Comparison of ENCODE assay signal across 17 cellular contexts in the genomic region with DNA sequence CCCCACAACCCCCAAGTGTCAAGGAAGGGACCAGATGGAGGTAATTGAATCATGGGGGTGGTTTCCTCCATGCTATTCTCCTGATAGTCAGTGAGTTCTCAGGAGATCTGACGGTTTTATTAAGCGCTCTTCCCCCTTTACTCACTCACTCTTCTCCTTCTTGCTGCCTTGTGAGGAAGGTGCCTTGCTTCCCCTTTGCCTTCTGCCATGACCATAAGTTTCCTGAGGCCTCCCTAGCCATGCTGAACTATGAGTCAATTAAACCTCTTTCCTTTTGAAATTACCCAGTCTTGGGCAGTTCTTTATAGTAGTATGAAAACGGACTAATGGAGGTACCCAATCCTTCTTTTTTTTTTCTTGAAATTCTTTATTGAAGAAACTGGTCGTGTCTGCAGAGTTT. TPM values are rescaled to one million over a fixed set of nuclear protein-coding genes. Genes with fewer than 3 reads are reported as not detected.
DNase-seq lines count a peak whose midpoint lies in the region; ATAC-seq and TF ChIP-seq lines count a peak whose summit lies in the region.
"Had no signal": no experiment of that assay in that cellular context is flagged by ENCODE, and none has a peak within 500 bp of the region (broad histone marks: within the 10 kb centered on the region; RNA-seq: fewer than 3 reads in every experiment).

No MANE protein-coding gene starts in this region.

- intact Hi-C loops in CD4-positive, alpha-beta T cell (cut with DNase I, micrococcal nuclease): no loop called here
- intact Hi-C loops in HCT116 (cut with micrococcal nuclease) (no loop called here), natural killer cell (cut with micrococcal nuclease) (no loop called here)

- peak overlapping the region; percentile 90 for H3K27ac Mint-ChIP-seq in CD4-positive, alpha-beta T cell
- H3K27ac Mint-ChIP-seq in T-cell (peak overlapping the region; percentile 47 to 56), natural killer cell (peak overlapping the region in 1 of 2 donors; percentile 62)

- no peak for DNase-seq in CD4-positive, alpha-beta T cell
- DNase-seq in HCT116 (ENCODE audit: low read depth, low spot score): no peak
- no peak for DNase-seq in T-cell
- no peak for DNase-seq in natural killer cell
- no peak for DNase-seq in AG08395 (ENCODE audit: low spot score)
- no peak for DNase-seq in iPS-NIHi11 (ENCODE audit: low spot score)
- DNase-seq: amygdala; DND-41; gastrocnemius medialis; GM23248; NCI-H1105; occipital lobe; stimulated activated naive CD8-positive, alpha-beta T cell treated with anti-CD3 and anti-CD28 coated beads, Interleukin-15, amount 100 ng/mL, for 72 hours had no signal

- no peaks in the 10 kb centered on the region for H3K27me3 ChIP-seq in CD4-positive, alpha-beta T cell (ENCODE audit: control insufficient read depth, insufficient read depth, low read length)
- H3K27me3 ChIP-seq in HCT116 (ENCODE audit: insufficient read depth, low read length): no peaks in the 10 kb centered on the region
- H3K27me3 ChIP-seq: BLaER1, gastrocnemius medialis, vagina had no signal

- peaks cover 20% of the 10 kb centered on the region for H3K79me2 ChIP-seq in HCT116 (ENCODE audit: insufficient read depth, low read length)

- H3K36me3 Mint-ChIP-seq in CD4-positive, alpha-beta T cell (ENCODE audit: low read depth): peaks cover 8% of the 10 kb centered on the region
- H3K36me3 Mint-ChIP-seq in T-cell (no peaks in the 10 kb centered on the region), natural killer cell (no peaks in the 10 kb centered on the region)

- H3K4me2 ChIP-seq in HCT116 (ENCODE audit: low read length): no peak overlapping the region
- H3K4me2 ChIP-seq: BLaER1 had no signal

- peaks cover 4 to 16% of the 10 kb centered on the region in 2 experiments; a peak in 3 of 4 replicates for H3K4me1 ChIP-seq in HCT116 (ENCODE audit: control insufficient read depth in 1 of 2, insufficient read depth in 2 of 2, low read length in 2 of 2)

- no TSS peak for BruUV-seq in HCT116 (replicated peaks; lab: Mats Ljungman, UMichigan)

- RAD21 ChIA-PET in HCT116 (lab: Charles Lee; ENCODE audit: low non-redundant PET in 1 of 2, low total read pairs in 2 of 2, uncharacterized antibody in 2 of 2, unreplicated experiment in 2 of 2): no interaction called here

- no peaks in the 10 kb centered on the region for H3K27me3 Mint-ChIP-seq in CD4-positive, alpha-beta T cell
- no peaks in the 10 kb centered on the region for H3K27me3 Mint-ChIP-seq in T-cell
- H3K27me3 Mint-ChIP-seq in natural killer cell (ENCODE audit: low read depth in 2 of 2): no peaks in the 10 kb centered on the region
- H3K27me3 Mint-ChIP-seq: stimulated activated naive CD8-positive, alpha-beta T cell treated with anti-CD3 and anti-CD28 coated beads, Interleukin-15, amount 100 ng/mL, for 72 hours had no signal

- H3K4me3 Mint-ChIP-seq in CD4-positive, alpha-beta T cell: peak overlapping the region; percentile 82
- peak overlapping the region in 1 of 3 donors; percentile 41 for H3K4me3 Mint-ChIP-seq in T-cell
- peak overlapping the region; percentile 0 for H3K4me3 Mint-ChIP-seq in natural killer cell
- H3K4me3 Mint-ChIP-seq: stimulated activated naive CD8-positive, alpha-beta T cell treated with anti-CD3 and anti-CD28 coated beads, Interleukin-15, amount 100 ng/mL, for 72 hours had no signal

- POLR2A ChIA-PET in CD4-positive, alpha-beta T cell (lab: Charles Lee): no interaction called here
- POLR2A ChIA-PET in HCT116 (lab: Charles Lee): no interaction called here
- POLR2A ChIA-PET in T-cell (lab: Charles Lee): no interaction called here

- no peak for ATAC-seq in CD4-positive, alpha-beta T cell (ENCODE audit: poor library complexity)
- ATAC-seq in HCT116: no peak
- no peak for ATAC-seq in T-cell (replicated peaks in 1 of 4)
- ATAC-seq in natural killer cell: no peak
- no peak for ATAC-seq in SK-N-SH treated with all-trans-retinoic acid at 6 μM for 48 hours
- ATAC-seq: gastrocnemius medialis; stimulated activated naive CD8-positive, alpha-beta T cell treated with anti-CD3 and anti-CD28 coated beads, Interleukin-15, amount 100 ng/mL, for 72 hours had no signal

- no peak for TF ChIP-seq POLR2A in HCT116 (IDR thresholded peaks at IDR 0.05; ENCODE audit: borderline replicate concordance, extremely low read depth, insufficient read depth, insufficient read length)

- TF ChIP-seq RAD21 in HCT116 (IDR thresholded peaks at IDR 0.05; ENCODE audit: low read depth): no peak

- no peak overlapping the region for H3K4me3 ChIP-seq in HCT116 (replicated peaks in 1 of 2; ENCODE audit: low read depth in 1 of 2, low read length in 2 of 2)
- H3K4me3 ChIP-seq: BLaER1, gastrocnemius medialis, GM23248, vagina had no signal

- H3K27ac ChIP-seq in CD4-positive, alpha-beta T cell (ENCODE audit: low read depth, low read length): no peak overlapping the region
- H3K27ac ChIP-seq in HCT116 (ENCODE audit: low read depth, low read length): no peak overlapping the region
- H3K27ac ChIP-seq: BLaER1, gastrocnemius medialis, GM23248, vagina, VCaP had no signal

- no peaks in the 10 kb centered on the region for H3K9me3 Mint-ChIP-seq in CD4-positive, alpha-beta T cell
- H3K9me3 Mint-ChIP-seq in T-cell (no peaks in the 10 kb centered on the region), natural killer cell (no peaks in the 10 kb centered on the region)
- H3K9me3 Mint-ChIP-seq: stimulated activated naive CD8-positive, alpha-beta T cell treated with anti-CD3 and anti-CD28 coated beads, Interleukin-15, amount 100 ng/mL, for 72 hours had no signal

- H3K9me2 ChIP-seq in HCT116 (ENCODE audit: insufficient read depth): no peaks in the 10 kb centered on the region

- CTCF ChIA-PET in CD4-positive, alpha-beta T cell (lab: Charles Lee): interaction anchor here (3.3 kb wide), 1 partner anchor 186 kb away, joined by 28 read pairs; no protein-coding TSS in a partner anchor
- CTCF ChIA-PET in HCT116 (lab: Charles Lee): no interaction called here
- CTCF ChIA-PET in T-cell (lab: Charles Lee): no interaction called here

- no peak for TF ChIP-seq CTCF in CD4-positive, alpha-beta T cell (IDR thresholded peaks at IDR 0.05)
- TF ChIP-seq CTCF in HCT116 (IDR thresholded peaks at IDR 0.05 in 2 of 3, conservative IDR thresholded peaks at IDR 0.05 in 1 of 3; ENCODE audit: borderline replicate concordance in 1 of 3, insufficient read depth in 1 of 3, low read depth in 2 of 3, low read length in 2 of 3) (no peak), natural killer cell (IDR thresholded peaks at IDR 0.05) (no peak)

- H3K9ac ChIP-seq in HCT116 (ENCODE audit: low read length): no peak overlapping the region
- H3K9ac ChIP-seq: BLaER1, GM23248 had no signal

- H3K4me1 Mint-ChIP-seq in CD4-positive, alpha-beta T cell (ENCODE audit: low read depth): peaks cover 14% of the 10 kb centered on the region
- H3K4me1 Mint-ChIP-seq in T-cell (peaks cover 11 to 13% (median 11%) of the 10 kb centered on the region in 3 donors), natural killer cell (peaks cover 6 to 13% of the 10 kb centered on the region in 2 donors)

- H4K20me1 ChIP-seq in HCT116 (ENCODE audit: insufficient read depth): no peaks in the 10 kb centered on the region
- H4K20me1 ChIP-seq: BLaER1 had no signal

- no peaks in the 10 kb centered on the region for H3K36me3 ChIP-seq in HCT116 (ENCODE audit: control insufficient read depth in 1 of 2, insufficient read depth in 2 of 2, low read length in 2 of 2)
- H3K36me3 ChIP-seq: BLaER1, gastrocnemius medialis, vagina had no signal

- H2AFZ ChIP-seq in HCT116 (ENCODE audit: low read depth, low read length, poor library complexity, severe bottlenecking): peak overlapping the region; percentile 7
- H2AFZ ChIP-seq: GM23248 had no signal

- no peaks in the 10 kb centered on the region for H3K9me3 ChIP-seq in CD4-positive, alpha-beta T cell (ENCODE audit: control insufficient read depth, low read length)
- H3K9me3 ChIP-seq in HCT116 (ENCODE audit: control insufficient read depth in 1 of 2, insufficient read depth in 1 of 2, low read depth in 1 of 2, low read length in 2 of 2): no peaks in the 10 kb centered on the region
- H3K9me3 ChIP-seq: gastrocnemius medialis, vagina had no signal

TF ChIP-seq in HCT116, 20 proteins besides CTCF, POLR2A, EP300 and RAD21:
- TF ChIP-seq CBX3 (IDR thresholded peaks at IDR 0.05; ENCODE audit: low read depth): no peak

TF ChIP-seq in SK-N-SH treated with all-trans-retinoic acid at 6 μM for 48 hours, 23 proteins besides CTCF, POLR2A, EP300 and RAD21 (continues in another document):
- no peak for TF ChIP-seq RARB (CRISPR knock-in tag; IDR thresholded peaks at IDR 0.05)
- TF ChIP-seq, protein P1, sequence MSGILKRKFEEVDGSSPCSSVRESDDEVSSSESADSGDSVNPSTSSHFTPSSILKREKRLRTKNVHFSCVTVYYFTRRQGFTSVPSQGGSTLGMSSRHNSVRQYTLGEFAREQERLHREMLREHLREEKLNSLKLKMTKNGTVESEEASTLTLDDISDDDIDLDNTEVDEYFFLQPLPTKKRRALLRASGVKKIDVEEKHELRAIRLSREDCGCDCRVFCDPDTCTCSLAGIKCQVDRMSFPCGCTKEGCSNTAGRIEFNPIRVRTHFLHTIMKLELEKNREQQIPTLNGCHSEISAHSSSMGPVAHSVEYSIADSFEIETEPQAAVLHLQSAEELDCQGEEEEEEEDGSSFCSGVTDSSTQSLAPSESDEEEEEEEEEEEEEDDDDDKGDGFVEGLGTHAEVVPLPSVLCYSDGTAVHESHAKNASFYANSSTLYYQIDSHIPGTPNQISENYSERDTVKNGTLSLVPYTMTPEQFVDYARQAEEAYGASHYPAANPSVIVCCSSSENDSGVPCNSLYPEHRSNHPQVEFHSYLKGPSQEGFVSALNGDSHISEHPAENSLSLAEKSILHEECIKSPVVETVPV (CRISPR knock-in tag; IDR thresholded peaks at IDR 0.05): no peak
- no peak for TF ChIP-seq TOX (CRISPR knock-in tag; IDR thresholded peaks at IDR 0.05; ENCODE audit: borderline replicate concordance)
- TF ChIP-seq ZFP30 (CRISPR knock-in tag; IDR thresholded peaks at IDR 0.05): no peak
- no peak for TF ChIP-seq SNAI2 (CRISPR knock-in tag; IDR thresholded peaks at IDR 0.05)
- no peak for TF ChIP-seq ISL1 (CRISPR knock-in tag; IDR thresholded peaks at IDR 0.05)

RNA-seq across cellular contexts. Expression of gene CEP120, which starts 2.2 kb away (rescaled TPM):
- 10 to 100 TPM; 69.9 to 74.9 TPM for total RNA-seq in CD4-positive, alpha-beta T cell
- total RNA-seq in HCT116 (2021; ENCODE audit: unreplicated experiment): 30.2 TPM
- 15.6 TPM in 2 replicates for polyA plus RNA-seq in HCT116 (2012)
- 10 to 100 TPM; 48.3 to 71.1 (median 62.8) TPM for total RNA-seq in T-cell
- total RNA-seq in natural killer cell: 10 to 100 TPM; 51.2 to 58.9 (median 54.6) TPM
